In genomic region chr2:182980115-182980514, GRCh38 we compare ENCODE assay signal across 8 cellular contexts. TPM values are rescaled to one million over a fixed set of nuclear protein-coding genes. Genes with fewer than 3 reads are reported as not detected.
A peak's percentile ranks its signal among the peaks of the same experiment; 100 is the strongest.
DNase-seq lines count a peak whose midpoint lies in the region; ATAC-seq and TF ChIP-seq lines count a peak whose summit lies in the region.

No MANE protein-coding gene starts in this region.

- ATAC-seq in GM21367 (IDR thresholded peaks at IDR 0.05; ENCODE audit: unreplicated experiment): peak; percentile 70
- ATAC-seq in HG03565 (IDR thresholded peaks at IDR 0.05; ENCODE audit: unreplicated experiment): peak; percentile 74

- no peaks in the 10 kb centered on the region for H3K4me1 ChIP-seq in effector memory CD4-positive, alpha-beta T cell (ENCODE audit: control insufficient read depth, insufficient read depth, low read length, poor library complexity, severe bottlenecking)

- peaks cover 8% of the 10 kb centered on the region for H3K36me3 Mint-ChIP-seq in chondrocyte (ENCODE audit: low read depth)
- peaks cover 17% of the 10 kb centered on the region for H3K36me3 Mint-ChIP-seq in mesothelial cell of epicardium

- no peaks in the 10 kb centered on the region for H3K27me3 Mint-ChIP-seq in chondrocyte (ENCODE audit: low read depth)
- H3K27me3 Mint-ChIP-seq in mesothelial cell of epicardium (ENCODE audit: low read depth): no peaks in the 10 kb centered on the region

- no peak overlapping the region for H3K27ac Mint-ChIP-seq in chondrocyte (ENCODE audit: unreplicated experiment)
- no peak overlapping the region for H3K27ac Mint-ChIP-seq in mesothelial cell of epicardium

- no peak overlapping the region for H3K4me3 ChIP-seq in effector memory CD4-positive, alpha-beta T cell (ENCODE audit: insufficient read depth, low read depth, low read length, poor library complexity, severe bottlenecking)

- H3K4me3 Mint-ChIP-seq in chondrocyte (ENCODE audit: unreplicated experiment) (no peak overlapping the region), mesothelial cell of epicardium (no peak overlapping the region)

- H3K36me3 ChIP-seq in effector memory CD4-positive, alpha-beta T cell (ENCODE audit: control insufficient read depth, insufficient read depth, low read length): no peaks in the 10 kb centered on the region

- no peak overlapping the region for H3K27ac ChIP-seq in effector memory CD4-positive, alpha-beta T cell (ENCODE audit: insufficient read depth, low read length, poor library complexity, severe bottlenecking)

- DNase-seq in D341Med (ENCODE audit: low spot score) (peak; percentile 28), NCI-H748 treated with DMSO at 0.1 percent for 48 hours (lab: John Stamatoyannopoulos, UW) (peak; percentile 92), chondrocyte (ENCODE audit: low spot score) (no peak), mesothelial cell of epicardium (ENCODE audit: low spot score in 2 of 2, unreplicated experiment in 2 of 2) (no peak)
- DNase-seq in effector memory CD4-positive, alpha-beta T cell: no peak
- no peak for DNase-seq in stimulated activated CD4-positive, alpha-beta T cell treated with anti-CD3 and anti-CD28 coated beads, Interleukin-4, amount 100 ng/mL, for 4 hours

- H3K27me3 ChIP-seq in effector memory CD4-positive, alpha-beta T cell (replicated peaks; ENCODE audit: control insufficient read depth, insufficient read depth, low read length, poor library complexity, severe bottlenecking): no peaks in the 10 kb centered on the region

- TF ChIP-seq CTCF in chondrocyte (IDR thresholded peaks at IDR 0.05) (peak; percentile 91), mesothelial cell of epicardium (IDR thresholded peaks at IDR 0.05; ENCODE audit: unreplicated experiment) (peak; percentile 69)

- no peaks in the 10 kb centered on the region for H3K9me3 ChIP-seq in effector memory CD4-positive, alpha-beta T cell (ENCODE audit: control insufficient read depth, low read length)

- no peaks in the 10 kb centered on the region for H3K9me3 Mint-ChIP-seq in chondrocyte (ENCODE audit: low read depth)
- no peaks in the 10 kb centered on the region for H3K9me3 Mint-ChIP-seq in mesothelial cell of epicardium

- H3K4me1 Mint-ChIP-seq in chondrocyte (ENCODE audit: low read depth) (peaks cover 3% of the 10 kb centered on the region), mesothelial cell of epicardium (no peaks in the 10 kb centered on the region)

RNA-seq across cellular contexts. Expression of gene NCKAP1, which starts 58.1 kb away (rescaled TPM):
- total RNA-seq in chondrocyte (164 to 189 TPM (median 186 TPM) in 3 replicates), mesothelial cell of epicardium (98.9 to 106 TPM (median 104 TPM) in 3 replicates)

Comparison
In these comparisons a context has a peak if more than half of its experiments do, and no peak if none do; other contexts are left out.
1. DNase-seq: peak in D341Med (single experiment) and NCI-H748 treated with DMSO at 0.1 percent for 48 hours (single experiment); none in chondrocyte (single experiment), mesothelial cell of epicardium (0 of 2), effector memory CD4-positive, alpha-beta T cell (0 of 3) and stimulated activated CD4-positive, alpha-beta T cell treated with anti-CD3 and anti-CD28 coated beads, Interleukin-4, amount 100 ng/mL, for 4 hours (0 of 2).